11 cellular contexts compared by ENCODE assay signal in genomic region chr1:119544165-119544762, GRCh38. TPM values are rescaled to one million over a fixed set of nuclear protein-coding genes. Genes with fewer than 3 reads are reported as not detected.
DNase-seq lines count a peak whose midpoint lies in the region; ATAC-seq and TF ChIP-seq lines count a peak whose summit lies in the region.
"Had no signal": no experiment of that assay in that cellular context is flagged by ENCODE, and none has a peak within 500 bp of the region (broad histone marks: within the 10 kb centered on the region; RNA-seq: fewer than 3 reads in every experiment).

No MANE protein-coding gene starts in this region.

- no peaks in the 10 kb centered on the region for H3K36me3 ChIP-seq in SK-N-SH (replicated peaks in 1 of 2; ENCODE audit: control insufficient read depth in 1 of 2, insufficient read depth in 2 of 2, low read length in 1 of 2)
- H3K36me3 ChIP-seq: tibial nerve had no signal

- no peak for ATAC-seq in activated T-cell treated with anti-CD3 and anti-CD28 coated beads, Interleukin-2, amount 50 U/mL, for 4 hours
- ATAC-seq in GM19328 (IDR thresholded peaks at IDR 0.05; ENCODE audit: unreplicated experiment) = no peak

- no peak overlapping the region for H3K4me3 ChIP-seq in SK-N-SH (ENCODE audit: low read depth in 2 of 2, low read length in 1 of 2)
- H3K4me3 ChIP-seq: tibial nerve had no signal

- POLR2A ChIA-PET in SK-N-SH (lab: Yijun Ruan, JAX) = no interaction called here

- TF ChIP-seq CTCF in C4-2B (conservative IDR thresholded peaks at IDR 0.05) (peak; percentile 87), GM20000 (IDR thresholded peaks at IDR 0.05; ENCODE audit: extremely low read depth, missing control alignments) (peak; percentile 69), SK-N-SH (IDR thresholded peaks at IDR 0.05) (peak; percentile 41)

- no peaks in the 10 kb centered on the region for H3K36me3 Mint-ChIP-seq in activated T-cell treated with anti-CD3 and anti-CD28 coated beads, Interleukin-2, amount 50 U/mL, for 4 hours (ENCODE audit: insufficient read depth)
- H3K36me3 Mint-ChIP-seq: brain had no signal

- H3K27me3 ChIP-seq in SK-N-SH (ENCODE audit: insufficient read depth) = peaks cover 7% of the 10 kb centered on the region; the same call in 1 of the 2 replicates
- H3K27me3 ChIP-seq: tibial nerve had no signal

- H3K9me3 ChIP-seq in SK-N-SH = no peaks in the 10 kb centered on the region
- H3K9me3 ChIP-seq: tibial nerve had no signal

- no peaks in the 10 kb centered on the region for H3K4me1 ChIP-seq in SK-N-SH (ENCODE audit: control insufficient read depth in 1 of 2, insufficient read depth in 2 of 2, low read depth in 1 of 2, low read length in 1 of 2)

- CTCF ChIA-PET in SK-N-SH (lab: Yijun Ruan, JAX) = interaction anchor here (0.9 to 1.7 kb wide), 4 partner anchors 10 to 67 kb away, joined by 3 to 4 read pairs (median 4); partner anchors contain the start of gene HSD3B1

- no peaks in the 10 kb centered on the region for H3K9me2 ChIP-seq in SK-N-SH

- WGBS in SK-N-SH (ENCODE audit: low lambda C conversion rate) = 33% methylated on average over 3 of the region's 3 CpGs

- H3K4me1 Mint-ChIP-seq in activated T-cell treated with anti-CD3 and anti-CD28 coated beads, Interleukin-2, amount 50 U/mL, for 4 hours (ENCODE audit: low read depth) = no peaks in the 10 kb centered on the region
- H3K4me1 Mint-ChIP-seq: brain had no signal

- no peaks in the 10 kb centered on the region for H3K9me3 Mint-ChIP-seq in activated T-cell treated with anti-CD3 and anti-CD28 coated beads, Interleukin-2, amount 50 U/mL, for 4 hours
- H3K9me3 Mint-ChIP-seq: brain had no signal

- no peak for TF ChIP-seq EP300 in SK-N-SH (IDR thresholded peaks at IDR 0.05; ENCODE audit: borderline replicate concordance in 1 of 2, low read depth in 1 of 2, low read length in 1 of 2)

- DNase-seq in GM20000 (ENCODE audit: low spot score) = no peak
- peak; percentile 1 for DNase-seq in SK-N-SH
- peak; percentile 41 for DNase-seq in iPS-NIHi11 (ENCODE audit: low spot score)
- DNase-seq in epidermal melanocyte (ENCODE audit: insufficient read length, low spot score) = no peak
- no peak for DNase-seq in AG20443 (ENCODE audit: low spot score)
- no peak for DNase-seq in activated T-cell treated with anti-CD3 and anti-CD28 coated beads, Interleukin-2, amount 50 U/mL, for 4 hours
- DNase-seq: NCI-H1436 had no signal

- H3K79me2 ChIP-seq in SK-N-SH (ENCODE audit: insufficient read depth) = no peaks in the 10 kb centered on the region

- no peaks in the 10 kb centered on the region for H3F3A ChIP-seq in SK-N-SH (replicated peaks; ENCODE audit: insufficient read depth)

- no peak overlapping the region for H2AFZ ChIP-seq in SK-N-SH (ENCODE audit: low read depth)

- H3K4me2 ChIP-seq in SK-N-SH = no peak overlapping the region

- no peaks in the 10 kb centered on the region for H4K20me1 ChIP-seq in SK-N-SH (ENCODE audit: insufficient read depth)

- H3K9ac ChIP-seq in SK-N-SH = no peak overlapping the region

- H3K27ac ChIP-seq in C4-2B = no peak overlapping the region
- no peak overlapping the region for H3K27ac ChIP-seq in SK-N-SH (ENCODE audit: low read depth in 2 of 2, low read length in 1 of 2)
- H3K27ac ChIP-seq: tibial nerve had no signal

- peaks cover 1% of the 10 kb centered on the region for H3K27me3 Mint-ChIP-seq in activated T-cell treated with anti-CD3 and anti-CD28 coated beads, Interleukin-2, amount 50 U/mL, for 4 hours (ENCODE audit: low read depth)

- H3K4me3 Mint-ChIP-seq in activated T-cell treated with anti-CD3 and anti-CD28 coated beads, Interleukin-2, amount 50 U/mL, for 4 hours = no peak overlapping the region
- H3K4me3 Mint-ChIP-seq: brain had no signal

- TF ChIP-seq RAD21 in SK-N-SH (IDR thresholded peaks at IDR 0.05; ENCODE audit: low read length) = no peak

TF ChIP-seq in SK-N-SH, 30 proteins besides CTCF, POLR2A, EP300 and RAD21:
- TF ChIP-seq IRF3 (IDR thresholded peaks at IDR 0.05; ENCODE audit: low read depth, low read length) = no peak
- TF ChIP-seq USF2 (IDR thresholded peaks at IDR 0.05; ENCODE audit: borderline replicate concordance, low read depth, low read length) = no peak
- no peak for TF ChIP-seq TAF1 (IDR thresholded peaks at IDR 0.05; ENCODE audit: borderline replicate concordance, low read depth, low read length)
- TF ChIP-seq NFIC (IDR thresholded peaks at IDR 0.05; ENCODE audit: borderline replicate concordance) = no peak
- TF ChIP-seq TEAD4 (IDR thresholded peaks at IDR 0.05; ENCODE audit: borderline replicate concordance, insufficient read depth) = no peak
- TF ChIP-seq SIN3A (IDR thresholded peaks at IDR 0.05; ENCODE audit: borderline replicate concordance, low read depth, low read length) = no peak
- TF ChIP-seq POLR2AphosphoS5 (IDR thresholded peaks at IDR 0.05; ENCODE audit: low read depth, low read length) = no peak
- TF ChIP-seq RFX5 (IDR thresholded peaks at IDR 0.05; ENCODE audit: low read length) = no peak
- no peak for TF ChIP-seq RXRA (IDR thresholded peaks at IDR 0.05; ENCODE audit: borderline replicate concordance, low read depth)
- TF ChIP-seq CHD2 (IDR thresholded peaks at IDR 0.05; ENCODE audit: low read length, partially characterized antibody) = no peak
- no peak for TF ChIP-seq MXI1 (IDR thresholded peaks at IDR 0.05; ENCODE audit: low read depth, low read length)
TF ChIP-seq in SK-N-SH: peak in this region for 0.

RNA-seq across cellular contexts. Expression of gene HSD3B1, which starts 37.3 kb away (rescaled TPM):
- polyA plus RNA-seq in SK-N-SH (2012; rRNA removed) = not detected in 2 replicates
- polyA plus RNA-seq in SK-N-SH (2012; cell fraction: cytosol; rRNA removed) = not detected in 2 replicates
- not detected in 2 replicates for polyA plus RNA-seq in SK-N-SH (2012; cell fraction: nucleus; rRNA removed)
- total RNA-seq in activated T-cell treated with anti-CD3 and anti-CD28 coated beads, Interleukin-2, amount 50 U/mL, for 4 hours = not detected
- total RNA-seq: tibial nerve had no signal

Comparison
In these comparisons a context has a peak if more than half of its experiments do, and no peak if none do; other contexts are left out.
1. DNase-seq: peak in SK-N-SH (single experiment) and iPS-NIHi11 (single experiment); none in GM20000 (single experiment), epidermal melanocyte (single experiment), AG20443 (single experiment) and activated T-cell treated with anti-CD3 and anti-CD28 coated beads, Interleukin-2, amount 50 U/mL, for 4 hours (single experiment).
2. Peak in every context shown above with its lines, with median percentiles within 50 percentile points of each other: CTCF ChIP-seq.